Comparison of ENCODE assay signal across 1 cellular context in genomic region chr15:48984811-48985352, GRCh38.
TF ChIP-seq lines count a peak whose summit lies in the region.

No MANE protein-coding gene starts in this region.

TF ChIP-seq in GM23338, 12 proteins besides CTCF, POLR2A, EP300 and RAD21 (continued from another document):
- TF ChIP-seq REST (IDR thresholded peaks at IDR 0.05; ENCODE audit: unreplicated experiment): no peak
- TF ChIP-seq CREB1 (CRISPR knock-in tag; IDR thresholded peaks at IDR 0.05; ENCODE audit: low read depth): no peak
- no peak for TF ChIP-seq NANOG (IDR thresholded peaks at IDR 0.05; ENCODE audit: borderline replicate concordance)
- TF ChIP-seq, protein P1, sequence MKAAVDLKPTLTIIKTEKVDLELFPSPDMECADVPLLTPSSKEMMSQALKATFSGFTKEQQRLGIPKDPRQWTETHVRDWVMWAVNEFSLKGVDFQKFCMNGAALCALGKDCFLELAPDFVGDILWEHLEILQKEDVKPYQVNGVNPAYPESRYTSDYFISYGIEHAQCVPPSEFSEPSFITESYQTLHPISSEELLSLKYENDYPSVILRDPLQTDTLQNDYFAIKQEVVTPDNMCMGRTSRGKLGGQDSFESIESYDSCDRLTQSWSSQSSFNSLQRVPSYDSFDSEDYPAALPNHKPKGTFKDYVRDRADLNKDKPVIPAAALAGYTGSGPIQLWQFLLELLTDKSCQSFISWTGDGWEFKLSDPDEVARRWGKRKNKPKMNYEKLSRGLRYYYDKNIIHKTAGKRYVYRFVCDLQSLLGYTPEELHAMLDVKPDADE (IDR thresholded peaks at IDR 0.05): no peak
